In genomic region chr22:44577391-44578114, GRCh38 we compare ENCODE assay signal across 13 cellular contexts.
"Had no signal": no experiment of that assay in that cellular context is flagged by ENCODE, and none has a peak within 500 bp of the region (broad histone marks: within the 10 kb centered on the region; RNA-seq: fewer than 3 reads in every experiment).

No MANE protein-coding gene starts in this region.

- H3K27me3 ChIP-seq: ascending aorta, ovary, vagina had no signal

- H3K36me3 ChIP-seq: ascending aorta, ovary, stomach, thoracic aorta, vagina had no signal

- H3K4me1 ChIP-seq: ascending aorta, foreskin keratinocyte had no signal

- H3K4me1 Mint-ChIP-seq: activated B cell treated with CpG ODN at 0.5 μM for 24 hours had no signal

- H3K4me3 Mint-ChIP-seq: activated B cell treated with CpG ODN at 0.5 μM for 24 hours; activated naive CD8-positive, alpha-beta T cell had no signal

- H3K27ac ChIP-seq: ascending aorta, foreskin keratinocyte, ovary, SK-N-MC, stomach, thoracic aorta, vagina had no signal

- H3K27me3 Mint-ChIP-seq: activated naive CD8-positive, alpha-beta T cell had no signal

- H3K9me3 Mint-ChIP-seq: activated B cell treated with CpG ODN at 0.5 μM for 24 hours; activated T-helper 2 cell treated with anti-CD3 and anti-CD28 coated beads, Interferon-gamma antibody, Interleukin-2, Interleukin-4, amounts not matched to agents 10 μg/mL and 5 μg/mL and 100 μg/mL, durations not matched to agents 14 hours and 24 hours and 36 hours had no signal

- ATAC-seq: foreskin keratinocyte had no signal

- H3K36me3 Mint-ChIP-seq: activated naive CD8-positive, alpha-beta T cell had no signal

- H3K27ac Mint-ChIP-seq: activated B cell treated with CpG ODN at 0.5 μM for 24 hours; activated naive CD8-positive, alpha-beta T cell; activated T-helper 2 cell treated with anti-CD3 and anti-CD28 coated beads, Interferon-gamma antibody, Interleukin-2, Interleukin-4, amounts not matched to agents 10 μg/mL and 5 μg/mL and 100 μg/mL, durations not matched to agents 14 hours and 24 hours and 36 hours had no signal

- H3K9me3 ChIP-seq: ascending aorta, ovary, stomach, thoracic aorta, vagina had no signal

- H3K4me3 ChIP-seq: ascending aorta, ovary, SK-N-MC, stomach, thoracic aorta, vagina had no signal

- DNase-seq: activated B cell treated with CpG ODN at 0.5 μM for 24 hours; activated CD4-positive, alpha-beta T cell treated with anti-CD3 and anti-CD28 coated beads, Interleukin-2, amount 50 U/mL, for 1 hour; foreskin keratinocyte; stimulated activated CD4-positive, alpha-beta T cell treated with anti-CD3 and anti-CD28 coated beads, Interleukin-2, amount 100 ng/mL, for 48 hours; stimulated activated CD8-positive, alpha-beta memory T cell treated with anti-CD3 and anti-CD28 coated beads, Interleukin-4, amount 100 ng/mL, for 48 hours; stomach had no signal
